In genomic region chr7:140310337-140311002, GRCh38 we compare ENCODE assay signal across 1 cellular context.
A peak's percentile ranks its signal among the peaks of the same experiment; 100 is the strongest.
TF ChIP-seq lines count a peak whose summit lies in the region.

No MANE protein-coding gene starts in this region.

TF ChIP-seq in HepG2, 621 proteins besides CTCF, POLR2A, EP300 and RAD21 (continued from another document and continues in another):
- TF ChIP-seq SALL1 (CRISPR knock-in tag; IDR thresholded peaks at IDR 0.05) (peak; percentile 66; the same call in 1 of the 2 replicates), NR2F2 (IDR thresholded peaks at IDR 0.05; ENCODE audit: borderline replicate concordance, low read depth) (peak; percentile 47; the same call in 1 of the 2 replicates), ZNF891 (CRISPR knock-in tag; IDR thresholded peaks at IDR 0.05) (no peak), THAP8 (CRISPR knock-in tag; IDR thresholded peaks at IDR 0.05; ENCODE audit: borderline replicate concordance) (no peak), FOXA3 (CRISPR knock-in tag; IDR thresholded peaks at IDR 0.05) (peak; percentile 86), ZNF639 (CRISPR knock-in tag; conservative IDR thresholded peaks at IDR 0.05) (no peak), TP53 (CRISPR knock-in tag; conservative IDR thresholded peaks at IDR 0.05) (0 out of 2 replicates have a peak, but pooled peaks have one; percentile 37), GMEB1 (CRISPR knock-in tag; IDR thresholded peaks at IDR 0.05; ENCODE audit: borderline replicate concordance) (no peak), KLF6 (CRISPR knock-in tag; IDR thresholded peaks at IDR 0.05) (no peak), IKZF5 (CRISPR knock-in tag; IDR thresholded peaks at IDR 0.05) (peak; percentile 38; the same call in 1 of the 2 replicates), ZNF609 (CRISPR knock-in tag; IDR thresholded peaks at IDR 0.05; ENCODE audit: borderline replicate concordance) (no peak), PAF1 (CRISPR knock-in tag; IDR thresholded peaks at IDR 0.05) (no peak), MNT (IDR thresholded peaks at IDR 0.05) (no peak), NR2F6 (IDR thresholded peaks at IDR 0.05) (peak; percentile 62), NR2F6 (CRISPR knock-in tag; IDR thresholded peaks at IDR 0.05) (peak; percentile 60), XRCC5 (optimal IDR thresholded peaks at IDR 0.05; ENCODE audit: low read length) (no peak), ZNF331 (CRISPR knock-in tag; IDR thresholded peaks at IDR 0.05) (no peak), ZNF710 (CRISPR knock-in tag; IDR thresholded peaks at IDR 0.05; ENCODE audit: borderline replicate concordance) (no peak), HES4 (CRISPR knock-in tag; IDR thresholded peaks at IDR 0.05; ENCODE audit: borderline replicate concordance) (no peak), HDAC1 (CRISPR knock-in tag; IDR thresholded peaks at IDR 0.05) (peak; percentile 37; the same call in 1 of the 2 replicates), KAT7 (CRISPR knock-in tag; IDR thresholded peaks at IDR 0.05; ENCODE audit: borderline replicate concordance) (no peak), ZNF251 (CRISPR knock-in tag; IDR thresholded peaks at IDR 0.05) (no peak), TBX2 (CRISPR knock-in tag; IDR thresholded peaks at IDR 0.05; ENCODE audit: borderline replicate concordance) (peak; percentile 40; the same call in 1 of the 2 replicates), ETV5 (CRISPR knock-in tag; IDR thresholded peaks at IDR 0.05; ENCODE audit: borderline replicate concordance) (peak; percentile 12; the same call in 1 of the 2 replicates), PATZ1 (CRISPR knock-in tag; IDR thresholded peaks at IDR 0.05) (peak; percentile 88), TBP (CRISPR knock-in tag; IDR thresholded peaks at IDR 0.05) (no peak), ATF4 (CRISPR knock-in tag; IDR thresholded peaks at IDR 0.05) (peak in 1 of 2 experiments; percentile 46; a peak in 1 of 4 replicates), BRF2 (CRISPR knock-in tag; IDR thresholded peaks at IDR 0.05) (no peak), THAP7 (CRISPR knock-in tag; IDR thresholded peaks at IDR 0.05) (no peak), ZNF841 (CRISPR knock-in tag; IDR thresholded peaks at IDR 0.05; ENCODE audit: borderline replicate concordance) (no peak), ZNF354B (CRISPR knock-in tag; IDR thresholded peaks at IDR 0.05) (no peak), ZIK1 (CRISPR knock-in tag; IDR thresholded peaks at IDR 0.05; ENCODE audit: borderline replicate concordance, low read depth) (no peak), SIX4 (CRISPR knock-in tag; IDR thresholded peaks at IDR 0.05) (no peak), ZNF775 (CRISPR knock-in tag; IDR thresholded peaks at IDR 0.05; ENCODE audit: borderline replicate concordance) (no peak), MIER3 (CRISPR knock-in tag; IDR thresholded peaks at IDR 0.05; ENCODE audit: borderline replicate concordance) (0 out of 2 replicates have a peak, but pooled peaks have one; percentile 29), HDAC6 (IDR thresholded peaks at IDR 0.05; ENCODE audit: low read depth, low read length) (no peak), ZNF30 (CRISPR knock-in tag; IDR thresholded peaks at IDR 0.05) (no peak), ZNF101 (CRISPR knock-in tag; IDR thresholded peaks at IDR 0.05; ENCODE audit: borderline replicate concordance, low read depth) (no peak), TCF7 (IDR thresholded peaks at IDR 0.05; ENCODE audit: low read depth) (peak; percentile 38), ZFP62 (CRISPR knock-in tag; IDR thresholded peaks at IDR 0.05) (no peak), ZNF7 (CRISPR knock-in tag; IDR thresholded peaks at IDR 0.05) (no peak), PCBP1 (IDR thresholded peaks at IDR 0.05; ENCODE audit: borderline replicate concordance, low read depth, low read length) (no peak), ZNF362 (CRISPR knock-in tag; IDR thresholded peaks at IDR 0.05; ENCODE audit: borderline replicate concordance) (no peak), ZNF577 (CRISPR knock-in tag; IDR thresholded peaks at IDR 0.05; ENCODE audit: borderline replicate concordance, low read depth) (no peak)
